26 cellular contexts compared by ENCODE assay signal in the genomic region with DNA sequence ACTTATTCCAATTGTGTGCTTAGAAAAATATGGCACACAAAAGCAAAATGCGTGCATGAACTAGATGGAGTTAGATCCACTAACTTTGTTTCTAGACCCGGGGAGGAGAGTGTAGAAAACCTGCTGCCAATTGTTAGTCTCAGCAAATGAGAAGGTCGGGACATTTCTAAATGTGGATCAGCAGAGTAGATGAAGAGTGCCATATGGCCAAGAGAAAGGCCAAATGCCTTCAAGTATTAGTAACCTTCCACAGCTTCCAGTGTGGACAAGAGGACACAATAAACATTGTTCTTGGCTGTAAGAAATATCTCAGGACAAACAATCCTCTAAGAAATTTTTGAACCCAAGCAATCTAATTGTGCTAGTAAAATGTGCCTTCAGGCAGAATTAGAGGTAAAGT.
"Had no signal": no experiment of that assay in that cellular context is flagged by ENCODE, and none has a peak within 500 bp of the region (broad histone marks: within the 10 kb centered on the region; RNA-seq: fewer than 3 reads in every experiment).

No MANE protein-coding gene starts in this region.

- H3K27me3 ChIP-seq: adrenal gland, brain microvascular endothelial cell, esophagus muscularis mucosa, hepatocyte, pancreas, suprapubic skin, tibial nerve had no signal

- H3K27ac ChIP-seq: adrenal gland, brain microvascular endothelial cell, esophagus muscularis mucosa, hepatocyte, pancreas, prostate gland, suprapubic skin, tibial nerve, WERI-Rb-1 had no signal

- H3K36me3 ChIP-seq: adrenal gland, brain microvascular endothelial cell, esophagus muscularis mucosa, pancreas, prostate gland, suprapubic skin, tibial nerve, WERI-Rb-1 had no signal

- H3K4me3 ChIP-seq: adrenal gland, esophagus muscularis mucosa, hepatocyte, pancreas, prostate gland, suprapubic skin, tibial nerve had no signal

- H3K4me1 ChIP-seq: adrenal gland, esophagus muscularis mucosa, pancreas, prostate gland, suprapubic skin, tibial nerve had no signal

- ATAC-seq: activated CD4-positive, CD25-positive, alpha-beta regulatory T cell treated with anti-CD3 and anti-CD28 coated beads, Interleukin-2, amount 50 U/mL, for 24 hours; naive thymus-derived CD8-positive, alpha-beta T cell; pancreas had no signal

- DNase-seq: activated CD4-positive, alpha-beta T cell treated with anti-CD3 and anti-CD28 coated beads for 48 hours; activated CD4-positive, alpha-beta T cell treated with anti-CD3 and anti-CD28 coated beads, Interleukin-2, amount 50 U/mL, for 48 hours; activated CD8-positive, alpha-beta memory T cell treated with anti-CD3 and anti-CD28 coated beads, Interleukin-2, amount 50 U/mL, for 4 hours; activated effector memory CD4-positive, alpha-beta T cell treated with anti-CD3 and anti-CD28 coated beads, Interleukin-2, amount 50 U/mL, for 16 hours; activated naive CD4-positive, alpha-beta T cell treated with anti-CD3 and anti-CD28 coated beads for 36 hours; activated naive CD8-positive, alpha-beta T cell treated with anti-CD3 and anti-CD28 coated beads for 36 hours; activated T-cell treated with anti-CD3 and anti-CD28 coated beads, Interleukin-2, amount 50 U/mL, for 1 hour; adrenal gland; aorta; brain microvascular endothelial cell; islet precursor cell; naive thymus-derived CD8-positive, alpha-beta T cell; nucleus accumbens; pancreas; retina; stimulated activated CD4-positive, alpha-beta T cell treated with anti-CD3 and anti-CD28 coated beads, Interleukin-15, amount 100 ng/mL, for 24 hours; stimulated activated CD4-positive, alpha-beta T cell treated with anti-CD3 and anti-CD28 coated beads, Interleukin-2, amount 100 ng/mL, for 24 hours; stimulated activated naive CD4-positive, alpha-beta T cell; T-helper 9 cell; WERI-Rb-1 had no signal

- H3K9me3 ChIP-seq: adrenal gland, esophagus muscularis mucosa, pancreas, prostate gland, suprapubic skin, tibial nerve had no signal
